2 cellular contexts compared by ENCODE assay signal in the genomic region with DNA sequence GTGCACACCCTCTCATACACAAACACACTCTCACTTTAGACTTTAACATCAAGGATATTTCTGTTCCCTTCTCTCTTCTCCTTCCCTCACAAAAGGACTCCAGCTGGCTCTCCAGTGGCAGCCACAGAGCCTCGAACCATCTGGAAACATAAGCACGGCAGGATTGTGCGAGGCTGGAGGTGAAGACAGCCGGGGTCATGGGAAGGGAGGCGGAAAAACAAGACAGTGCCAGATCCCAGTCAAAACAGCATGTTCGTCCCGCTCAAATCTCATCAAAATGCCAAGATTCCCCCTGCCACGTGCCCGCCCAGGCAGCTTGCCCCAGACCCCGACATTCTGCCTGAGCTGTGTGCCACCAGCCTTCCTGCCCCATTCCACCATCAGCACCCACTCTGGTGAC.
TF ChIP-seq lines count a peak whose summit lies in the region.

No MANE protein-coding gene starts in this region.

TF ChIP-seq in SK-N-SH, 30 proteins besides CTCF, POLR2A, EP300 and RAD21:
- no peak for TF ChIP-seq TEAD4 (IDR thresholded peaks at IDR 0.05; ENCODE audit: borderline replicate concordance, insufficient read depth)
- TF ChIP-seq, protein P1, sequence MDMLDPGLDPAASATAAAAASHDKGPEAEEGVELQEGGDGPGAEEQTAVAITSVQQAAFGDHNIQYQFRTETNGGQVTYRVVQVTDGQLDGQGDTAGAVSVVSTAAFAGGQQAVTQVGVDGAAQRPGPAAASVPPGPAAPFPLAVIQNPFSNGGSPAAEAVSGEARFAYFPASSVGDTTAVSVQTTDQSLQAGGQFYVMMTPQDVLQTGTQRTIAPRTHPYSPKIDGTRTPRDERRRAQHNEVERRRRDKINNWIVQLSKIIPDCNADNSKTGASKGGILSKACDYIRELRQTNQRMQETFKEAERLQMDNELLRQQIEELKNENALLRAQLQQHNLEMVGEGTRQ (IDR thresholded peaks at IDR 0.05; ENCODE audit: borderline replicate concordance, low read depth, low read length) = no peak
- TF ChIP-seq, protein P2, sequence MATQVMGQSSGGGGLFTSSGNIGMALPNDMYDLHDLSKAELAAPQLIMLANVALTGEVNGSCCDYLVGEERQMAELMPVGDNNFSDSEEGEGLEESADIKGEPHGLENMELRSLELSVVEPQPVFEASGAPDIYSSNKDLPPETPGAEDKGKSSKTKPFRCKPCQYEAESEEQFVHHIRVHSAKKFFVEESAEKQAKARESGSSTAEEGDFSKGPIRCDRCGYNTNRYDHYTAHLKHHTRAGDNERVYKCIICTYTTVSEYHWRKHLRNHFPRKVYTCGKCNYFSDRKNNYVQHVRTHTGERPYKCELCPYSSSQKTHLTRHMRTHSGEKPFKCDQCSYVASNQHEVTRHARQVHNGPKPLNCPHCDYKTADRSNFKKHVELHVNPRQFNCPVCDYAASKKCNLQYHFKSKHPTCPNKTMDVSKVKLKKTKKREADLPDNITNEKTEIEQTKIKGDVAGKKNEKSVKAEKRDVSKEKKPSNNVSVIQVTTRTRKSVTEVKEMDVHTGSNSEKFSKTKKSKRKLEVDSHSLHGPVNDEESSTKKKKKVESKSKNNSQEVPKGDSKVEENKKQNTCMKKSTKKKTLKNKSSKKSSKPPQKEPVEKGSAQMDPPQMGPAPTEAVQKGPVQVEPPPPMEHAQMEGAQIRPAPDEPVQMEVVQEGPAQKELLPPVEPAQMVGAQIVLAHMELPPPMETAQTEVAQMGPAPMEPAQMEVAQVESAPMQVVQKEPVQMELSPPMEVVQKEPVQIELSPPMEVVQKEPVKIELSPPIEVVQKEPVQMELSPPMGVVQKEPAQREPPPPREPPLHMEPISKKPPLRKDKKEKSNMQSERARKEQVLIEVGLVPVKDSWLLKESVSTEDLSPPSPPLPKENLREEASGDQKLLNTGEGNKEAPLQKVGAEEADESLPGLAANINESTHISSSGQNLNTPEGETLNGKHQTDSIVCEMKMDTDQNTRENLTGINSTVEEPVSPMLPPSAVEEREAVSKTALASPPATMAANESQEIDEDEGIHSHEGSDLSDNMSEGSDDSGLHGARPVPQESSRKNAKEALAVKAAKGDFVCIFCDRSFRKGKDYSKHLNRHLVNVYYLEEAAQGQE (IDR thresholded peaks at IDR 0.05; ENCODE audit: low read depth, low read length) = no peak
- TF ChIP-seq ELF1 (IDR thresholded peaks at IDR 0.05) = no peak
- no peak for TF ChIP-seq RFX5 (IDR thresholded peaks at IDR 0.05; ENCODE audit: low read length)
- no peak; the same call in 1 of the 2 replicates for TF ChIP-seq GATA2 (CRISPR knock-in tag; IDR thresholded peaks at IDR 0.05)
- no peak for TF ChIP-seq JUND (IDR thresholded peaks at IDR 0.05)
TF ChIP-seq in SK-N-SH: peak in this region for 0.

TF ChIP-seq in SK-N-SH treated with all-trans-retinoic acid at 6 μM for 48 hours, 23 proteins besides CTCF, POLR2A, EP300 and RAD21:
- TF ChIP-seq ZC3H10 (CRISPR knock-in tag; IDR thresholded peaks at IDR 0.05) (no peak), PPARA (CRISPR knock-in tag; IDR thresholded peaks at IDR 0.05; ENCODE audit: borderline replicate concordance) (no peak), CSDC2 (CRISPR knock-in tag; IDR thresholded peaks at IDR 0.05) (no peak), GLIS3 (CRISPR knock-in tag; IDR thresholded peaks at IDR 0.05) (no peak), ISL1 (CRISPR knock-in tag; IDR thresholded peaks at IDR 0.05) (no peak)
